In the genomic region with DNA sequence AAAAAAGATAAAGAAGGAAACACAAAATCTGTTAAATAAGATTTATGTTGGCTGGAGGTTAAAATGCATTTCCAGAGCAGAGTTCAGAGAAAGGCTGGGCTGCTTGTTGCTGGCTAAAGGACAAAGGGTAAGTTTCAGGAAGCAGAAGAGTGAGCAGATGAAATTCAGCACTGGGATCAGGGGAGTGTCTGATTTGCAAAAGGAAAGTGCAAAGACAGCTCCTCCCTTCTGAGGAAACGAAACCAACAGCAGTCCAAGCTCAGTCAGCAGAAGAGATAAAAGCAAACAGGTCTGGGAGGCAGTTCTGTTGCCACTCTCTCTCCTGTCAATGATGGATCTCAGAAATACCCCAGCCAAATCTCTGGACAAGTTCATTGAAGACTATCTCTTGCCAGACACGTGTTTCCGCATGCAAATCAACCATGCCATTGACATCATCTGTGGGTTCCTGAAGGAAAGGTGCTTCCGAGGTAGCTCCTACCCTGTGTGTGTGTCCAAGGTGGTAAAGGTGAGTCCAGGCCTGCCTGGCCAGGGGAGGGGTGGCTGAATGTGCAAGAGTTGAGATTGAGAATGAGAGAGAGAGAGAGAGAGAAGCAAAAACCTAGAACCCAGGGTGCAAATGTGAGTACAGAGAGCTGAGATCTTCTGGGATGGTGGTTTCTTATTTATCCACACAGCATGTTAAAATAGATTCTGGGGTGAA, we compare ENCODE assay signal across 1 cellular context.
TF ChIP-seq lines count a peak whose summit lies in the region.

A gene (plus strand): TSS at position 251 of the 703 bp plus-strand sequence. CDS start 78 bp downstream, at position 329.

TF ChIP-seq in H1, 55 proteins besides CTCF, POLR2A, EP300 and RAD21 (continued from another document):
- TF ChIP-seq KDM4A (IDR thresholded peaks at IDR 0.05; ENCODE audit: low read depth, low read length, severe bottlenecking) (no peak), EGR1 (IDR thresholded peaks at IDR 0.05; ENCODE audit: borderline replicate concordance, low read depth, low read length) (no peak), CBX8 (IDR thresholded peaks at IDR 0.05; ENCODE audit: borderline replicate concordance, low read depth, low read length) (no peak), SIX5 (IDR thresholded peaks at IDR 0.05; ENCODE audit: low read depth, low read length) (no peak), BCL11A (IDR thresholded peaks at IDR 0.05; ENCODE audit: low read depth in 2 of 2, low read length in 2 of 2) (no peak), KDM1A (IDR thresholded peaks at IDR 0.05; ENCODE audit: borderline replicate concordance, low read length) (no peak)
- TF ChIP-seq, protein P1, sequence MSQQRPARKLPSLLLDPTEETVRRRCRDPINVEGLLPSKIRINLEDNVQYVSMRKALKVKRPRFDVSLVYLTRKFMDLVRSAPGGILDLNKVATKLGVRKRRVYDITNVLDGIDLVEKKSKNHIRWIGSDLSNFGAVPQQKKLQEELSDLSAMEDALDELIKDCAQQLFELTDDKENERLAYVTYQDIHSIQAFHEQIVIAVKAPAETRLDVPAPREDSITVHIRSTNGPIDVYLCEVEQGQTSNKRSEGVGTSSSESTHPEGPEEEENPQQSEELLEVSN (IDR thresholded peaks at IDR 0.05) = no peak
